Comparison of ENCODE assay signal across 1 cellular context in the genomic region with DNA sequence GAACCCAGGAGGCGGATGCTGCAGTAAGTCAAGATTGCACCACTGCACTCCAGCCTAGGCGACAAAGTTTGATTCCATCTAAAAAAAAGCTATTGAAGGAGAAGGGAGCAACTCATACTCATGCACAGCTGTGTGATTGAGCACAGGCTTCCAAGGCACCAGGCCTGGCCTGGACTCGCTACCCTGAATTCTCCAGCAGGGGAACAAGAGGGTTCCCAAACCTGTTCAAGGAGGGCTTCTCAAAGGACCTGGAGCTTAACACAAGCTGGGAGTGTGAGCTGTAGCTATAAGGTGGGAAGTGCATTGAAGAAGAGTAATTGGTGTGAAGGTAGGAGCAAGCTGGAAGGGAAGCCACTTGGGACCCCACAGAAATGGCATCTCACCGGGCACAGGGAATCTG.
TF ChIP-seq lines count a peak whose summit lies in the region.

No MANE protein-coding gene starts in this region.

TF ChIP-seq in IMR-90, 13 proteins besides CTCF, POLR2A, EP300 and RAD21:
- TF ChIP-seq RFX5 (IDR thresholded peaks at IDR 0.05; ENCODE audit: low read depth, low read length): no peak
